In genomic region chr1:201594575-201595245, GRCh38 we compare ENCODE assay signal across 15 cellular contexts. TPM values are rescaled to one million over a fixed set of nuclear protein-coding genes. Genes with fewer than 3 reads are reported as not detected.
DNase-seq lines count a peak whose midpoint lies in the region; ATAC-seq, FAIRE-seq and TF ChIP-seq lines count a peak whose summit lies in the region.
"Had no signal": no experiment of that assay in that cellular context is flagged by ENCODE, and none has a peak within 500 bp of the region (broad histone marks: within the 10 kb centered on the region; RNA-seq: fewer than 3 reads in every experiment).

No MANE protein-coding gene starts in this region.

- DNase-seq in HepG2 (ENCODE audit: low spot score) (no peak), right lobe of liver (no peak), OCI-M1 (lab: John Stamatoyannopoulos, UW) (peak; percentile 55), fibroblast of villous mesenchyme (ENCODE audit: low read depth) (peak; percentile 57), vagina (ENCODE audit: extremely low spot score in 2 of 2) (no peak), suprapubic skin (ENCODE audit: low spot score in 2 of 2) (no peak), MG63 (no peak), DMS153 (lab: John Stamatoyannopoulos, UW) (no peak)
- DNase-seq: activated CD8-positive, alpha-beta memory T cell treated with anti-CD3 and anti-CD28 coated beads for 24 hours; GOT3; midbrain; NCI-H524; upper lobe of left lung had no signal

- H3K27ac ChIP-seq in HepG2 (ENCODE audit: extremely low read length, insufficient read depth, low read length) = no peak overlapping the region
- H3K27ac ChIP-seq in right lobe of liver = no peak overlapping the region
- H3K27ac ChIP-seq in vagina = peak overlapping the region; percentile 23
- no peak overlapping the region for H3K27ac ChIP-seq in suprapubic skin
- H3K27ac ChIP-seq: BLaER1, upper lobe of left lung had no signal

- TF ChIP-seq CTCF in HepG2 (CRISPR knock-in tag; IDR thresholded peaks at IDR 0.05) (no peak), right lobe of liver (IDR thresholded peaks at IDR 0.05) (no peak), fibroblast of villous mesenchyme (IDR thresholded peaks at IDR 0.05; ENCODE audit: insufficient read depth, low read depth, low read length) (no peak), vagina (IDR thresholded peaks at IDR 0.05) (no peak), suprapubic skin (IDR thresholded peaks at IDR 0.05) (no peak)

- H3K79me2 ChIP-seq in HepG2 (ENCODE audit: insufficient read depth, low read length) = no peaks in the 10 kb centered on the region

- H3K4me2 ChIP-seq in HepG2 (ENCODE audit: low read depth, low read length) = no peak overlapping the region
- H3K4me2 ChIP-seq: BLaER1 had no signal

- no peak overlapping the region for H2AFZ ChIP-seq in HepG2 (ENCODE audit: low read length)

- TF ChIP-seq POLR2A in HepG2 (IDR thresholded peaks at IDR 0.05; ENCODE audit: insufficient read depth in 1 of 2, low read depth in 2 of 2, low read length in 2 of 2) (no peak), right lobe of liver (IDR thresholded peaks at IDR 0.05) (no peak), vagina (IDR thresholded peaks at IDR 0.05) (no peak), suprapubic skin (IDR thresholded peaks at IDR 0.05) (no peak)

- H3K4me3 ChIP-seq in HepG2 (replicated peaks in 1 of 3; ENCODE audit: insufficient read depth in 1 of 3, low read depth in 2 of 3, low read length in 3 of 3) (no peak overlapping the region), right lobe of liver (no peak overlapping the region), fibroblast of villous mesenchyme (ENCODE audit: low read depth, low read length) (no peak overlapping the region), vagina (no peak overlapping the region), suprapubic skin (no peak overlapping the region), MG63 (no peak overlapping the region)
- H3K4me3 ChIP-seq: BLaER1, upper lobe of left lung had no signal

- H3K4me1 ChIP-seq in HepG2 (ENCODE audit: insufficient read depth, low read length) (no peaks in the 10 kb centered on the region), right lobe of liver (peaks cover 0 to 4% (median 0%) of the 10 kb centered on the region in 4 donors), vagina (peaks cover 50% of the 10 kb centered on the region), suprapubic skin (peaks cover 35% of the 10 kb centered on the region)

- H3K36me3 ChIP-seq in HepG2 (replicated peaks in 1 of 2; ENCODE audit: control insufficient read depth in 1 of 2, insufficient read depth in 2 of 2, low read length in 2 of 2) (no peaks in the 10 kb centered on the region), right lobe of liver (no peaks in the 10 kb centered on the region), vagina (no peaks in the 10 kb centered on the region), suprapubic skin (no peaks in the 10 kb centered on the region), MG63 (peaks cover 23% of the 10 kb centered on the region)

- no peak for TF ChIP-seq EP300 in HepG2 (IDR thresholded peaks at IDR 0.05; ENCODE audit: low read depth in 2 of 2, low read length in 2 of 2)
- no peak for TF ChIP-seq EP300 in HepG2 (CRISPR knock-in tag; IDR thresholded peaks at IDR 0.05; ENCODE audit: borderline replicate concordance)
- no peak for TF ChIP-seq EP300 in suprapubic skin (IDR thresholded peaks at IDR 0.05)

- H4K20me1 ChIP-seq in HepG2 (ENCODE audit: insufficient read depth, low read length) = peaks cover 4% of the 10 kb centered on the region; the same call in 1 of the 2 replicates

- TF ChIP-seq RAD21 in HepG2 (CRISPR knock-in tag; IDR thresholded peaks at IDR 0.05) = no peak

- POLR2A ChIA-PET in HepG2 (lab: Yijun Ruan, JAX) = no interaction called here

- CTCF ChIA-PET in HepG2 (lab: Yijun Ruan, JAX; ENCODE audit: low intra/inter-chr PET ratio, low total read pairs) = no interaction called here

- FAIRE-seq in HepG2 (lab: Jason Lieb, UNC) = no peak

- H3K27me3 ChIP-seq in HepG2 (ENCODE audit: control insufficient read depth in 1 of 2, insufficient read depth in 2 of 2, low read length in 2 of 2) = peaks cover 2 to 30% of the 10 kb centered on the region in 2 experiments; a peak in 3 of 5 replicates
- H3K27me3 ChIP-seq in right lobe of liver = no peaks in the 10 kb centered on the region
- no peaks in the 10 kb centered on the region for H3K27me3 ChIP-seq in vagina
- no peaks in the 10 kb centered on the region for H3K27me3 ChIP-seq in suprapubic skin
- H3K27me3 ChIP-seq in MG63 = no peaks in the 10 kb centered on the region
- H3K27me3 ChIP-seq: BLaER1, upper lobe of left lung had no signal

- ATAC-seq in HepG2 (peak; percentile 42; the same call in 2 of the 3 replicates), right lobe of liver (no peak)
- ATAC-seq: sciatic nerve had no signal

- intact Hi-C loops in HepG2 (cut with micrococcal nuclease; ENCODE audit: unreplicated experiment) = no loop called here
- intact Hi-C loops in right lobe of liver (cut with DNase I) = no loop called here
- intact Hi-C loops in vagina (cut with DNase I) = loop anchor here (5.0 kb wide), 1 partner anchor 57 kb away; the partner anchor contains the start of gene NAV1

- in situ Hi-C loops in HepG2 (cut with HindIII; ENCODE audit: extremely low pct_ligation_motif_present, low pct_unique_long_range_greater_than_20kb) = no loop called here

- H3K9ac ChIP-seq in HepG2 (ENCODE audit: insufficient read depth, low read depth, low read length) = no peak overlapping the region
- H3K9ac ChIP-seq: BLaER1 had no signal

- WGBS in HepG2 (ENCODE audit: low lambda C conversion rate) = 0% methylated on average over 3 of the region's 9 CpGs
- WGBS in right lobe of liver (ENCODE audit: insufficient coverage, low coverage, low lambda C conversion rate, missing lambda C conversion rate) = 63% methylated on average over 2 of the region's 9 CpGs
- 60% methylated on average over 9 of the region's 9 CpGs for WGBS in suprapubic skin

- H3K9me3 ChIP-seq in HepG2 (ENCODE audit: low read length) = no peaks in the 10 kb centered on the region
- no peaks in the 10 kb centered on the region for H3K9me3 ChIP-seq in right lobe of liver
- H3K9me3 ChIP-seq in vagina = no peaks in the 10 kb centered on the region
- H3K9me3 ChIP-seq in suprapubic skin = no peaks in the 10 kb centered on the region
- no peaks in the 10 kb centered on the region for H3K9me3 ChIP-seq in MG63
- H3K9me3 ChIP-seq: BLaER1, upper lobe of left lung had no signal

- BruUV-seq in HepG2 (replicated peaks; lab: Mats Ljungman, UMichigan) = no TSS peak

TF ChIP-seq in HepG2, 621 proteins besides CTCF, POLR2A, EP300 and RAD21 (continues in another document):
- TF ChIP-seq MIXL1 (CRISPR knock-in tag; IDR thresholded peaks at IDR 0.05) (no peak), MIER2 (CRISPR knock-in tag; IDR thresholded peaks at IDR 0.05) (peak; percentile 90), NFIC (IDR thresholded peaks at IDR 0.05; ENCODE audit: low read length) (no peak), ELF3 (CRISPR knock-in tag; IDR thresholded peaks at IDR 0.05) (no peak), CREM (IDR thresholded peaks at IDR 0.05) (no peak), CREM (CRISPR knock-in tag; IDR thresholded peaks at IDR 0.05) (no peak), ZNF781 (CRISPR knock-in tag; IDR thresholded peaks at IDR 0.05; ENCODE audit: borderline replicate concordance, not compliant biosample characterization) (no peak), GABPB1 (CRISPR knock-in tag; IDR thresholded peaks at IDR 0.05) (no peak), ATF7 (IDR thresholded peaks at IDR 0.05) (no peak), ATF7 (CRISPR knock-in tag; IDR thresholded peaks at IDR 0.05) (no peak)

RNA-seq across cellular contexts. Expression of gene NAV1, which starts 55.8 kb away (rescaled TPM):
- 0.01 TPM in 1 of 2 replicates, not detected in the other for total RNA-seq in HepG2 (2016; rRNA removed; fragmentation: Illumina TruSeq; extraction: Trizol)
- total RNA-seq in HepG2 (2016; cell fraction: cytosol; rRNA removed; fragmentation: Illumina TruSeq; extraction: Trizol; ENCODE audit: low read depth) = not detected in 2 replicates
- 0.02 TPM in 1 of 2 replicates, not detected in the other for total RNA-seq in HepG2 (2016; cell fraction: insoluble cytoplasmic fraction; rRNA removed; fragmentation: Illumina TruSeq; extraction: Trizol)
- under 0.01 TPM in 1 of 2 replicates, not detected in the other for total RNA-seq in HepG2 (2016; cell fraction: membrane; rRNA removed; fragmentation: Illumina TruSeq; extraction: Trizol)
- total RNA-seq in HepG2 (2016; cell fraction: nucleus; rRNA removed; fragmentation: Illumina TruSeq; extraction: Trizol) = not detected in 2 replicates
- 0.04 TPM in 1 of 2 replicates, not detected in the other for polyA plus RNA-seq in HepG2 (2011; rRNA removed)
- polyA plus RNA-seq in HepG2 (2011; cell fraction: cytosol; rRNA removed) = not detected in 2 replicates
- polyA plus RNA-seq in HepG2 (2011; cell fraction: nucleus; rRNA removed) = 0.03 TPM in 1 of 2 replicates, not detected in the other
- polyA plus RNA-seq in HepG2 (2012) = 0.01 TPM in 2 replicates
- polyA plus RNA-seq in HepG2 (2016; cell fraction: cytosol; fragmentation: Illumina TruSeq; extraction: Trizol; ENCODE audit: low read depth) = not detected in 2 replicates
- not detected in 2 replicates for polyA plus RNA-seq in HepG2 (2016; cell fraction: insoluble cytoplasmic fraction; fragmentation: Illumina TruSeq; extraction: Trizol; ENCODE audit: low read depth)
- polyA plus RNA-seq in HepG2 (2016; cell fraction: membrane; fragmentation: Illumina TruSeq; extraction: Trizol; ENCODE audit: low read depth) = not detected in 2 replicates
- not detected in 2 replicates for polyA plus RNA-seq in HepG2 (2016; cell fraction: nucleus; fragmentation: Illumina TruSeq; extraction: Trizol; ENCODE audit: insufficient read depth, low read depth)
- 0.04 and 0.75 TPM in 2 replicates for polyA minus RNA-seq in HepG2 (2011; rRNA and poly(A)+ RNA removed; ENCODE audit: low replicate concordance)
- not detected in 2 replicates for polyA minus RNA-seq in HepG2 (2011; cell fraction: cytosol; rRNA and poly(A)+ RNA removed)
- not detected in 2 replicates for polyA minus RNA-seq in HepG2 (2011; cell fraction: nucleus; rRNA and poly(A)+ RNA removed)
- total RNA-seq in right lobe of liver = 1 to 10 TPM; 2.1 to 7.4 (median 3.7) TPM
- 37.6 and 48.6 TPM in 2 replicates for total RNA-seq in fibroblast of villous mesenchyme
- total RNA-seq in vagina = 45.9 TPM
- total RNA-seq in suprapubic skin = 10 to 100 TPM; 17.4 to 36.9 (median 25.5) TPM
- 17.7 and 22.9 TPM in 2 replicates for total RNA-seq in MG63 (2014; rRNA removed; shearing (Covaris generic); ENCODE audit: low replicate concordance)

Comparison
In these comparisons a context has a peak if more than half of its experiments do, and no peak if none do; other contexts are left out.
1. DNase-seq: peak in OCI-M1 (single experiment) and fibroblast of villous mesenchyme (single experiment); none in HepG2 (single experiment), right lobe of liver (0 of 3), vagina (0 of 2), suprapubic skin (0 of 2), MG63 (single experiment) and DMS153 (single experiment).